12 cellular contexts compared by ENCODE assay signal in the genomic region with DNA sequence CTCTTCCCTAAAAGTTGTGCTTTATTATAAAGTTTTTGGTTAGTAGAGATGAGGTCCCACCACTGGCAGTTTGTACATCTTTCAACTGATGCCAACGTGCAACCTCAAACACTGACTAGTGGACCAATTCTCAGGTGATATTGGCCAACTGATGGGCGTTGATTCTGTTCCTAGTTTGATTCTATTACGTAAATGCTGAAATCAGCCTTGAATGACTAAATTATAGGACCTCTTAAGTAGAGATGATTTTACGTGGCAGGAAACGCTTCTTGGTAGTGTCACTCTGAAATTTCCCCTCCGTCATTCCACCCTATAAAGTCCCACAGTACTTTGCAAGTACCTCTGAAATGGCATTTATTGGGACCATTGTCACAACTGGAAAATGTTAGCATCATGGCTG. TPM values are rescaled to one million over a fixed set of nuclear protein-coding genes. Genes with fewer than 3 reads are reported as not detected.
A peak's percentile ranks its signal among the peaks of the same experiment; 100 is the strongest.
DNase-seq lines count a peak whose midpoint lies in the region; ATAC-seq and TF ChIP-seq lines count a peak whose summit lies in the region.
"Had no signal": no experiment of that assay in that cellular context is flagged by ENCODE, and none has a peak within 500 bp of the region (broad histone marks: within the 10 kb centered on the region; RNA-seq: fewer than 3 reads in every experiment).

No MANE protein-coding gene starts in this region.

- intact Hi-C loops in natural killer cell (cut with micrococcal nuclease) (no loop called here), vagina (cut with DNase I) (no loop called here)

- H3K36me3 ChIP-seq in vagina: peaks cover 4 to 26% of the 10 kb centered on the region in 2 donors

- peak; percentile 12 for DNase-seq in GM12864 (ENCODE audit: low read depth)
- no peak for DNase-seq in natural killer cell
- no peak for DNase-seq in vagina (ENCODE audit: extremely low spot score in 2 of 2)
- no peak for DNase-seq in NCI-H2107 treated with DMSO at 0.1 percent for 48 hours (lab: John Stamatoyannopoulos, UW; ENCODE audit: unreplicated experiment)
- no peak for DNase-seq in NCI-H146 treated with DMSO at 0.1 percent for 48 hours (lab: John Stamatoyannopoulos, UW; ENCODE audit: unreplicated experiment)

- H3K27ac ChIP-seq in vagina: no peak overlapping the region

- H3K4me1 ChIP-seq in vagina: peaks cover 12% of the 10 kb centered on the region

- H3K4me3 ChIP-seq in GM12864 (ENCODE audit: low read depth, low read length) (no peak overlapping the region), vagina (no peak overlapping the region)

- ATAC-seq in natural killer cell: peak; percentile 53 to 66 (median 56)

- peaks cover 2 to 22% (median 19%) of the 10 kb centered on the region in 3 donors for H3K4me1 Mint-ChIP-seq in IgD-negative memory B cell
- peaks cover 46% of the 10 kb centered on the region for H3K4me1 Mint-ChIP-seq in activated naive CD8-positive, alpha-beta T cell (ENCODE audit: low read depth)
- peaks cover 25 to 27% of the 10 kb centered on the region in 2 donors for H3K4me1 Mint-ChIP-seq in natural killer cell
- H3K4me1 Mint-ChIP-seq: nephron had no signal

- peaks cover 1% of the 10 kb centered on the region for H3K36me3 Mint-ChIP-seq in IgD-negative memory B cell
- H3K36me3 Mint-ChIP-seq in activated naive CD8-positive, alpha-beta T cell: peaks cover 13% of the 10 kb centered on the region
- H3K36me3 Mint-ChIP-seq in natural killer cell: peaks cover 15% of the 10 kb centered on the region

- H3K9me3 Mint-ChIP-seq in IgD-negative memory B cell: no peaks in the 10 kb centered on the region
- H3K9me3 Mint-ChIP-seq in activated naive CD8-positive, alpha-beta T cell (ENCODE audit: low read depth): no peaks in the 10 kb centered on the region
- H3K9me3 Mint-ChIP-seq in natural killer cell: no peaks in the 10 kb centered on the region
- H3K9me3 Mint-ChIP-seq: nephron had no signal

- no peak for TF ChIP-seq POLR2A in vagina (IDR thresholded peaks at IDR 0.05)

- no peaks in the 10 kb centered on the region for H3K27me3 Mint-ChIP-seq in IgD-negative memory B cell
- no peaks in the 10 kb centered on the region for H3K27me3 Mint-ChIP-seq in activated naive CD8-positive, alpha-beta T cell
- no peaks in the 10 kb centered on the region for H3K27me3 Mint-ChIP-seq in natural killer cell (ENCODE audit: low read depth in 2 of 2)

- H3K27ac Mint-ChIP-seq in IgD-negative memory B cell: peak overlapping the region in 2 of 3 donors; percentile 3 to 90
- H3K27ac Mint-ChIP-seq in activated naive CD8-positive, alpha-beta T cell: peak overlapping the region; percentile 81
- H3K27ac Mint-ChIP-seq in natural killer cell: peak overlapping the region; percentile 43 to 67
- H3K27ac Mint-ChIP-seq: nephron had no signal

- H3K4me3 Mint-ChIP-seq in IgD-negative memory B cell (peak overlapping the region in 1 of 4 donors; percentile 17), natural killer cell (peak overlapping the region; percentile 43)
- H3K4me3 Mint-ChIP-seq in activated naive CD8-positive, alpha-beta T cell: peak overlapping the region; percentile 59
- H3K4me3 Mint-ChIP-seq: nephron had no signal

- TF ChIP-seq CTCF in GM12864 (IDR thresholded peaks at IDR 0.05; ENCODE audit: low read depth, low read length, missing control alignments) (no peak), natural killer cell (IDR thresholded peaks at IDR 0.05) (no peak), vagina (IDR thresholded peaks at IDR 0.05) (no peak)

- H3K9me3 ChIP-seq in vagina: no peaks in the 10 kb centered on the region

- no peaks in the 10 kb centered on the region for H3K27me3 ChIP-seq in vagina

RNA-seq across cellular contexts. Expression of a gene that starts 8.8 kb away (rescaled TPM):
- polyA plus RNA-seq in IgD-negative memory B cell: not detected
- total RNA-seq in natural killer cell (under 1 TPM in 2 of 3 donors, not detected in 1; 0.14 to 0.43 TPM), vagina (not detected)
- total RNA-seq: endothelial cell of umbilical vein, M059J, subcutaneous adipose tissue had no signal
- polyA plus RNA-seq: adipose tissue, endothelial cell of umbilical vein had no signal

RNA-seq across cellular contexts. Expression of a gene that starts 11.8 kb away (rescaled TPM):
- polyA plus RNA-seq in IgD-negative memory B cell: 26.2 TPM
- total RNA-seq in natural killer cell (100 to 1,000 TPM; 115 to 158 (median 156) TPM), vagina (27.0 TPM)

RNA-seq across cellular contexts. Expression of a gene that starts 42.5 kb away (rescaled TPM):
- 34.7 TPM for polyA plus RNA-seq in IgD-negative memory B cell
- total RNA-seq in natural killer cell: 10 to 100 TPM; 63.1 to 71.4 (median 69.2) TPM
- 167 TPM for total RNA-seq in vagina

RNA-seq across cellular contexts. Expression of a gene that starts 43.0 kb away (rescaled TPM):
- polyA plus RNA-seq in IgD-negative memory B cell: 10.1 TPM
- total RNA-seq in natural killer cell: 10 to 100 TPM; 26.9 to 41.5 (median 30.6) TPM
- total RNA-seq in vagina: 0.98 TPM
- total RNA-seq: M059J had no signal
